ENCODE assay signal across 8 cellular contexts in the genomic region with DNA sequence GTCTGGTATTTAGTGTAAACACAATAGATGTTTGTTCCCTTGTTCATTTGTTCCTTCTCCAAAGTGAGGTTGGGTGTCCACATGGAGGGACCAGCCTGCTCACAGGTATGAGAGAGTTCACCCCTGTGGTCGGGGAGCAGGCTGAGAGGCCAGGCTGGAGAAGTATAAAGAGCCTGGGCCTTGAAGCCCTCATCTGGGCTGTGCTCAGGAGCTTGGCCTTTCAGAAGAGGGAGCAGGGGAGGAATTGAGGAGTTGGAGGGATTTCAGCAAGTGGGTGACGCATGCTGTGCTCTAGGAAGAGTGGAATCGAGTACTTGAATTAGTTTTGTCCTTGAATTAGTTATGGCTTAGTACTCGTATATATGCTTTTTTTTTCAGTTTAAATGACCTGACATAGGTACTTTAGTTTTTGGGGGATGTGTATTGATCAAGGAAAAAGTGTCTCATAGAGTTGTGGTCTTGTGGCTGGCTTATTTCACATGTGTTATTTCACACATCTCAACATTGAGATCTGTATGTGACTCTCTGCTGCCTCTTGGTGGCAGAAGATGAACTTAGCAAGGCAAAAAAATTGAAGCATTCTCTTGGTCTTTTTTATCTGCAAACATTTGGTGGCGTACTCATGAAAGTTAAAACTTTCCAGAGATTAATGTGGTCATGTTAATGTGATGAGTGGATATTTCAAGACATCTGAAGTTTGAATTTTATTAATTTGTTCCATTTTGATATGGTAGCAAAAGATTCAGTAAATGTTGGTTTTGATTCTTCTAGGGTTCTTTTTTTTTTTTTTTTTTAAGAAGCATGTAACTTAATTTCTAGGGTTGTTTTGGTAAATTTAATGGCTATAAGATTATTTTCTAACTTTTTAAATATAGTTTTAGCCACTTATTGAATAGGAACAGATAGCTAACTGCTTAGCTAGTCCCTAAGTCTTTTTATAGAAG. TPM values are rescaled to one million over a fixed set of nuclear protein-coding genes. Genes with fewer than 3 reads are reported as not detected.
A peak's percentile ranks its signal among the peaks of the same experiment; 100 is the strongest.
DNase-seq lines count a peak whose midpoint lies in the region; ATAC-seq and TF ChIP-seq lines count a peak whose summit lies in the region.

No MANE protein-coding gene starts in this region.

- H3K36me3 ChIP-seq in WERI-Rb-1 (peaks cover 28% of the 10 kb centered on the region), thoracic aorta (no peaks in the 10 kb centered on the region)

- in situ Hi-C loops in GM13977 (cut with MboI; ENCODE audit: low pct_unique_long_range_greater_than_20kb, low sequenced_read_pairs, unreplicated experiment), result no loop called here

- no peaks in the 10 kb centered on the region for H3K9me3 ChIP-seq in WERI-Rb-1 (ENCODE audit: severe bottlenecking)
- H3K9me3 ChIP-seq in thoracic aorta, result no peaks in the 10 kb centered on the region

- H3K4me3 ChIP-seq in AG10803 (ENCODE audit: low read length) (no peak overlapping the region), WERI-Rb-1 (ENCODE audit: low read depth, low read length) (peak overlapping the region; percentile 14; the same call in 1 of the 2 replicates), dorsolateral prefrontal cortex (peak overlapping the region in 33 of 59 donors; percentile 1 to 69 (median 26)), thoracic aorta (no peak overlapping the region)

- H3K4me1 ChIP-seq in thoracic aorta (ENCODE audit: control insufficient read depth in 1 of 2, low read depth in 2 of 2), result peaks cover 6 to 9% of the 10 kb centered on the region in 2 donors

- intact Hi-C loops in dorsolateral prefrontal cortex (cut with DNase I), result loop anchor here (5.0 to 10.0 kb wide), 3 partner anchors 154 to 257 kb away; no protein-coding TSS in a partner anchor

- peak; percentile 84 for ATAC-seq in HG02852 (IDR thresholded peaks at IDR 0.05; ENCODE audit: unreplicated experiment)
- ATAC-seq in thoracic aorta (ENCODE audit: insufficient number of reproducible peaks, low FRiP score, low read depth), result peak; percentile 28

- H3K27me3 ChIP-seq in WERI-Rb-1 (ENCODE audit: insufficient read depth, low read depth, severe bottlenecking) (no peaks in the 10 kb centered on the region), dorsolateral prefrontal cortex (no peaks in the 10 kb centered on the region), thoracic aorta (replicated peaks; ENCODE audit: insufficient read depth) (no peaks in the 10 kb centered on the region)

- peak; percentile 43 for DNase-seq in AG10803 (ENCODE audit: low read depth)
- DNase-seq in GM13977 (ENCODE audit: low spot score), result peak; percentile 26
- peak; percentile 4 for DNase-seq in NCI-H128 (lab: John Stamatoyannopoulos, UW; ENCODE audit: unreplicated experiment)
- peak; percentile 32 for DNase-seq in WERI-Rb-1
- DNase-seq in dorsolateral prefrontal cortex, result peak in 1 of 10 donors; percentile 36
- peak; percentile 58 to 72 for DNase-seq in lung microvascular endothelial cell (ENCODE audit: low read depth in 2 of 2)
- DNase-seq in thoracic aorta (ENCODE audit: low spot score), result no peak

- TF ChIP-seq CTCF in AG10803 (conservative IDR thresholded peaks at IDR 0.05; ENCODE audit: low read length) (peak; percentile 84), GM13977 (IDR thresholded peaks at IDR 0.05; ENCODE audit: extremely low read depth, insufficient read depth, missing control alignments) (peak; percentile 83), WERI-Rb-1 (IDR thresholded peaks at IDR 0.05; ENCODE audit: low read depth, low read length) (peak; percentile 54), dorsolateral prefrontal cortex (IDR thresholded peaks at IDR 0.05 in 54 of 56, conservative IDR thresholded peaks at IDR 0.05 in 2 of 56; ENCODE audit: low read depth in 1 of 56, partially characterized antibody in 56 of 56) (peak; percentile 77 to 96 (median 87)), thoracic aorta (IDR thresholded peaks at IDR 0.05) (peak; percentile 66)

- H3K27ac ChIP-seq in WERI-Rb-1, result peak overlapping the region; percentile 60
- peak overlapping the region in 57 of 59 donors; percentile 23 to 98 (median 89) for H3K27ac ChIP-seq in dorsolateral prefrontal cortex
- no peak overlapping the region for H3K27ac ChIP-seq in thoracic aorta

RNA-seq across cellular contexts. Expression of gene SLAIN1, which starts 54.3 kb away (rescaled TPM):
- total RNA-seq in dorsolateral prefrontal cortex (100 to 1,000 TPM; 103 to 777 (median 227) TPM), lung microvascular endothelial cell (3.3 and 8.5 TPM in 2 replicates), thoracic aorta (10 to 100 TPM; 10.5 to 12.9 TPM)

Comparison
In these comparisons a context has a peak if more than half of its experiments do, and no peak if none do; other contexts are left out.
1. H3K4me3 ChIP-seq: peak in WERI-Rb-1 (single experiment) and dorsolateral prefrontal cortex (33 of 59); none in AG10803 (single experiment) and thoracic aorta (single experiment).
2. H3K27ac ChIP-seq: peak in WERI-Rb-1 (single experiment) and dorsolateral prefrontal cortex (57 of 59); none in thoracic aorta (0 of 2).
3. RNA of gene SLAIN1, which starts 54.3 kb away (total RNA-seq): 103 to 777 TPM in dorsolateral prefrontal cortex; 10.5 to 12.9 TPM in thoracic aorta and 3.3 to 8.5 TPM in lung microvascular endothelial cell; every median in the first group is over 4 times any median in the second.
4. Peak in every context shown above with its lines, with median percentiles within 50 percentile points of each other: CTCF ChIP-seq.